ENCODE assay signal across 1 cellular context in genomic region chr17:30118635-30119034, GRCh38.
TF ChIP-seq lines count a peak whose summit lies in the region.

No MANE protein-coding gene starts in this region.

TF ChIP-seq in GM12878, 131 proteins besides CTCF, POLR2A, EP300 and RAD21:
- peak; percentile 73; the same call in 1 of the 2 replicates for TF ChIP-seq MLLT1 (IDR thresholded peaks at IDR 0.05)
